1 cellular context compared by ENCODE assay signal in genomic region chr2:157413342-157414035, GRCh38.
TF ChIP-seq lines count a peak whose summit lies in the region.

No MANE protein-coding gene starts in this region.

TF ChIP-seq in WTC11, 78 proteins besides CTCF, POLR2A, EP300 and RAD21 (continued from another document):
- TF ChIP-seq RELA (CRISPR knock-in tag; IDR thresholded peaks at IDR 0.05; ENCODE audit: borderline replicate concordance) = no peak
